ENCODE assay signal across 20 cellular contexts in genomic region chr1:66302184-66302742, GRCh38.
DNase-seq lines count a peak whose midpoint lies in the region; ATAC-seq, FAIRE-seq and TF ChIP-seq lines count a peak whose summit lies in the region.
"Had no signal": no experiment of that assay in that cellular context is flagged by ENCODE, and none has a peak within 500 bp of the region (broad histone marks: within the 10 kb centered on the region; RNA-seq: fewer than 3 reads in every experiment).

No MANE protein-coding gene starts in this region.

- H3K9me2 ChIP-seq in HCT116 (ENCODE audit: insufficient read depth), result no peaks in the 10 kb centered on the region

- no peaks in the 10 kb centered on the region for H3K27me3 Mint-ChIP-seq in activated CD4-positive, alpha-beta memory T cell treated with anti-CD3 and anti-CD28 coated beads, Interleukin-2, amount 10 ng/mL, durations not matched to agents 7 days and 5 days
- H3K27me3 Mint-ChIP-seq in activated CD4-positive, alpha-beta memory T cell treated with anti-CD3 and anti-CD28 coated beads for 36 hours, result no peaks in the 10 kb centered on the region
- H3K27me3 Mint-ChIP-seq in activated naive CD8-positive, alpha-beta T cell treated with anti-CD3 and anti-CD28 coated beads for 36 hours, result no peaks in the 10 kb centered on the region
- H3K27me3 Mint-ChIP-seq in natural killer cell treated with Interleukin-12 subunit alpha and Interleukin-12 subunit beta and Interleukin-15 and Interleukin-18, amount 100 ng/mL, for 72 hours, result no peaks in the 10 kb centered on the region

- H3K27me3 ChIP-seq in HCT116 (ENCODE audit: insufficient read depth, low read length), result no peaks in the 10 kb centered on the region
- H3K27me3 ChIP-seq: uterus had no signal

- CTCF ChIA-PET in activated CD4-positive, alpha-beta memory T cell treated with anti-CD3 and anti-CD28 coated beads, Interleukin-2, amount 10 ng/mL, durations not matched to agents 7 days and 5 days (lab: Charles Lee), result interaction anchor here (1.4 to 2.2 kb wide), 4 partner anchors 11 to 144 kb away, joined by 3 to 7 read pairs (median 6); no protein-coding TSS in a partner anchor
- CTCF ChIA-PET in activated CD4-positive, alpha-beta memory T cell treated with anti-CD3 and anti-CD28 coated beads for 36 hours (lab: Charles Lee), result interaction anchor here (1.1 to 2.6 kb wide), 4 partner anchors 29 to 144 kb away, joined by 3 to 17 read pairs (median 9); no protein-coding TSS in a partner anchor
- CTCF ChIA-PET in HCT116 (lab: Charles Lee), result interaction anchor here (1.1 kb wide), 1 partner anchor 31 kb away, joined by 4 read pairs; no protein-coding TSS in a partner anchor

- peaks cover 3% of the 10 kb centered on the region for H3K9me3 Mint-ChIP-seq in activated CD4-positive, alpha-beta memory T cell treated with anti-CD3 and anti-CD28 coated beads, Interleukin-2, amount 10 ng/mL, durations not matched to agents 7 days and 5 days
- H3K9me3 Mint-ChIP-seq in activated CD4-positive, alpha-beta memory T cell treated with anti-CD3 and anti-CD28 coated beads for 36 hours, result no peaks in the 10 kb centered on the region
- H3K9me3 Mint-ChIP-seq in activated naive CD8-positive, alpha-beta T cell treated with anti-CD3 and anti-CD28 coated beads for 36 hours, result no peaks in the 10 kb centered on the region
- H3K9me3 Mint-ChIP-seq in natural killer cell treated with Interleukin-12 subunit alpha and Interleukin-12 subunit beta and Interleukin-15 and Interleukin-18, amount 100 ng/mL, for 72 hours, result peaks cover 4% of the 10 kb centered on the region
- H3K9me3 Mint-ChIP-seq: activated T-cell treated with anti-CD3 and anti-CD28 coated beads, Interleukin-2, amount 50 U/mL, for 4 hours had no signal

- no peaks in the 10 kb centered on the region for H3K9me3 ChIP-seq in HCT116 (ENCODE audit: control insufficient read depth in 1 of 2, insufficient read depth in 1 of 2, low read depth in 1 of 2, low read length in 2 of 2)
- H3K9me3 ChIP-seq: A549, prostate gland, uterus had no signal

- H3K4me1 Mint-ChIP-seq in activated CD4-positive, alpha-beta memory T cell treated with anti-CD3 and anti-CD28 coated beads, Interleukin-2, amount 10 ng/mL, durations not matched to agents 7 days and 5 days, result peaks cover 41% of the 10 kb centered on the region
- peaks cover 39% of the 10 kb centered on the region for H3K4me1 Mint-ChIP-seq in activated CD4-positive, alpha-beta memory T cell treated with anti-CD3 and anti-CD28 coated beads for 36 hours (ENCODE audit: low read depth)
- H3K4me1 Mint-ChIP-seq in activated naive CD8-positive, alpha-beta T cell treated with anti-CD3 and anti-CD28 coated beads for 36 hours, result peaks cover 34% of the 10 kb centered on the region
- peaks cover 34 to 41% of the 10 kb centered on the region in 2 donors for H3K4me1 Mint-ChIP-seq in natural killer cell treated with Interleukin-12 subunit alpha and Interleukin-12 subunit beta and Interleukin-15 and Interleukin-18, amount 100 ng/mL, for 72 hours (ENCODE audit: low read depth in 2 of 2)

- ATAC-seq in HCT116, result peak; percentile 26
- no peak for ATAC-seq in natural killer cell treated with Interleukin-12 subunit alpha and Interleukin-12 subunit beta and Interleukin-15 and Interleukin-18, amount 100 ng/mL, for 72 hours
- ATAC-seq: activated T-cell treated with anti-CD3 and anti-CD28 coated beads, Interleukin-2, amount 50 U/mL, for 4 hours had no signal

- peak overlapping the region; percentile 49 for H3K27ac Mint-ChIP-seq in activated CD4-positive, alpha-beta memory T cell treated with anti-CD3 and anti-CD28 coated beads, Interleukin-2, amount 10 ng/mL, durations not matched to agents 7 days and 5 days
- H3K27ac Mint-ChIP-seq in activated CD4-positive, alpha-beta memory T cell treated with anti-CD3 and anti-CD28 coated beads for 36 hours, result no peak overlapping the region
- peak overlapping the region; percentile 20 for H3K27ac Mint-ChIP-seq in activated naive CD8-positive, alpha-beta T cell treated with anti-CD3 and anti-CD28 coated beads for 36 hours
- peak overlapping the region; percentile 28 to 96 for H3K27ac Mint-ChIP-seq in natural killer cell treated with Interleukin-12 subunit alpha and Interleukin-12 subunit beta and Interleukin-15 and Interleukin-18, amount 100 ng/mL, for 72 hours

- H3K4me3 ChIP-seq in HCT116 (replicated peaks in 1 of 2; ENCODE audit: low read depth in 1 of 2, low read length in 2 of 2) (no peak overlapping the region), foreskin fibroblast (ENCODE audit: low read depth in 1 of 2, low read length in 2 of 2) (no peak overlapping the region)
- H3K4me3 ChIP-seq: A549, prostate gland, uterus had no signal

- no TSS peak for BruUV-seq in HCT116 (replicated peaks; lab: Mats Ljungman, UMichigan)

- no peaks in the 10 kb centered on the region for H3K79me2 ChIP-seq in HCT116 (ENCODE audit: insufficient read depth, low read length)

- H3K4me3 Mint-ChIP-seq in activated CD4-positive, alpha-beta memory T cell treated with anti-CD3 and anti-CD28 coated beads, Interleukin-2, amount 10 ng/mL, durations not matched to agents 7 days and 5 days, result no peak overlapping the region
- no peak overlapping the region for H3K4me3 Mint-ChIP-seq in activated CD4-positive, alpha-beta memory T cell treated with anti-CD3 and anti-CD28 coated beads for 36 hours
- H3K4me3 Mint-ChIP-seq in activated naive CD8-positive, alpha-beta T cell treated with anti-CD3 and anti-CD28 coated beads for 36 hours, result no peak overlapping the region
- H3K4me3 Mint-ChIP-seq in natural killer cell treated with Interleukin-12 subunit alpha and Interleukin-12 subunit beta and Interleukin-15 and Interleukin-18, amount 100 ng/mL, for 72 hours, result peak overlapping the region; percentile 40

- no peak for TF ChIP-seq RAD21 in HCT116 (IDR thresholded peaks at IDR 0.05; ENCODE audit: low read depth)

- peak overlapping the region; percentile 66 for H3K9ac ChIP-seq in HCT116 (ENCODE audit: low read length)

- RAD21 ChIA-PET in HCT116 (lab: Charles Lee; ENCODE audit: low non-redundant PET in 1 of 2, low total read pairs in 2 of 2, uncharacterized antibody in 2 of 2, unreplicated experiment in 2 of 2), result no interaction called here

- no peak for TF ChIP-seq POLR2A in HCT116 (IDR thresholded peaks at IDR 0.05; ENCODE audit: borderline replicate concordance, extremely low read depth, insufficient read depth, insufficient read length)
- no peak for TF ChIP-seq POLR2A in GM12891 (IDR thresholded peaks at IDR 0.05; ENCODE audit: low read depth, low read length)

- FAIRE-seq in GM12891 (lab: Jason Lieb, UNC), result no peak
- FAIRE-seq: A549, kidney had no signal

- H4K20me1 ChIP-seq in HCT116 (ENCODE audit: insufficient read depth), result no peaks in the 10 kb centered on the region

- peaks cover 2% of the 10 kb centered on the region for H3K36me3 Mint-ChIP-seq in activated CD4-positive, alpha-beta memory T cell treated with anti-CD3 and anti-CD28 coated beads, Interleukin-2, amount 10 ng/mL, durations not matched to agents 7 days and 5 days (ENCODE audit: low read depth)
- H3K36me3 Mint-ChIP-seq in activated CD4-positive, alpha-beta memory T cell treated with anti-CD3 and anti-CD28 coated beads for 36 hours, result no peaks in the 10 kb centered on the region
- H3K36me3 Mint-ChIP-seq in activated naive CD8-positive, alpha-beta T cell treated with anti-CD3 and anti-CD28 coated beads for 36 hours, result no peaks in the 10 kb centered on the region
- no peaks in the 10 kb centered on the region for H3K36me3 Mint-ChIP-seq in natural killer cell treated with Interleukin-12 subunit alpha and Interleukin-12 subunit beta and Interleukin-15 and Interleukin-18, amount 100 ng/mL, for 72 hours

- POLR2A ChIA-PET in activated CD4-positive, alpha-beta memory T cell treated with anti-CD3 and anti-CD28 coated beads, Interleukin-2, amount 10 ng/mL, durations not matched to agents 7 days and 5 days (lab: Charles Lee), result interaction anchor here (0.9 to 5.9 kb wide), 6 partner anchors 11 to 144 kb away, joined by 3 to 67 read pairs (median 12); no protein-coding TSS in a partner anchor
- POLR2A ChIA-PET in activated CD4-positive, alpha-beta memory T cell treated with anti-CD3 and anti-CD28 coated beads for 36 hours (lab: Charles Lee), result interaction anchor here (1.1 to 1.5 kb wide), 3 partner anchors 10 to 30 kb away, joined by 3 to 4 read pairs (median 4); no protein-coding TSS in a partner anchor
- POLR2A ChIA-PET in HCT116 (lab: Charles Lee), result interaction anchor here (1.1 to 1.4 kb wide), 3 partner anchors 20 to 42 kb away, joined by 3 to 4 read pairs (median 3); no protein-coding TSS in a partner anchor

- H3K4me1 ChIP-seq in HCT116 (ENCODE audit: control insufficient read depth in 1 of 2, insufficient read depth in 2 of 2, low read length in 2 of 2), result peaks cover 63 to 70% of the 10 kb centered on the region in 2 experiments
- H3K4me1 ChIP-seq: prostate gland, uterus had no signal

- intact Hi-C loops in activated CD4-positive, alpha-beta memory T cell treated with anti-CD3 and anti-CD28 coated beads for 36 hours (cut with micrococcal nuclease), result no loop called here
- intact Hi-C loops in HCT116 (cut with micrococcal nuclease), result no loop called here

- no peak overlapping the region for H2AFZ ChIP-seq in HCT116 (ENCODE audit: low read depth, low read length, poor library complexity, severe bottlenecking)

- TF ChIP-seq CTCF in HCT116 (IDR thresholded peaks at IDR 0.05 in 2 of 3, conservative IDR thresholded peaks at IDR 0.05 in 1 of 3; ENCODE audit: borderline replicate concordance in 1 of 3, insufficient read depth in 1 of 3, low read depth in 2 of 3, low read length in 2 of 3) (no peak), foreskin fibroblast (IDR thresholded peaks at IDR 0.05; ENCODE audit: low read depth, low read length) (no peak)

- H3K4me2 ChIP-seq in HCT116 (ENCODE audit: low read length), result peak overlapping the region; percentile 80

- peak overlapping the region; percentile 99 for H3K27ac ChIP-seq in HCT116 (ENCODE audit: low read depth, low read length)
- H3K27ac ChIP-seq: epithelial cell of prostate, prostate gland had no signal

- H3K36me3 ChIP-seq in HCT116 (ENCODE audit: control insufficient read depth in 1 of 2, insufficient read depth in 2 of 2, low read length in 2 of 2), result no peaks in the 10 kb centered on the region
- H3K36me3 ChIP-seq: prostate gland, uterus had no signal

- DNase-seq in activated CD4-positive, alpha-beta memory T cell treated with anti-CD3 and anti-CD28 coated beads, Interleukin-2, amount 10 ng/mL, durations not matched to agents 7 days and 5 days, result no peak
- DNase-seq in activated CD4-positive, alpha-beta memory T cell treated with anti-CD3 and anti-CD28 coated beads for 36 hours, result no peak
- DNase-seq in HCT116 (ENCODE audit: low read depth, low spot score) (no peak), foreskin fibroblast (no peak), hepatic stellate cell (ENCODE audit: low spot score) (no peak), GM12891 (ENCODE audit: insufficient read length, low spot score) (no peak)
- DNase-seq in activated naive CD8-positive, alpha-beta T cell treated with anti-CD3 and anti-CD28 coated beads for 36 hours, result no peak
- no peak for DNase-seq in natural killer cell treated with Interleukin-12 subunit alpha and Interleukin-12 subunit beta and Interleukin-15 and Interleukin-18, amount 100 ng/mL, for 72 hours (ENCODE audit: low spot score)
- DNase-seq: activated CD4-positive, alpha-beta T cell treated with anti-CD3 and anti-CD28 coated beads for 48 hours; activated T-cell treated with anti-CD3 and anti-CD28 coated beads, Interleukin-2, amount 50 U/mL, for 4 hours; C1 segment of cervical spinal cord; foreskin melanocyte; kidney; mesenchymal stem cell; NCI-H2029 treated with DMSO at 0.1 percent for 48 hours; stimulated activated CD8-positive, alpha-beta memory T cell treated with anti-CD3 and anti-CD28 coated beads, Interleukin-4, amount 100 ng/mL, for 48 hours; uterus had no signal
